In the genomic region with DNA sequence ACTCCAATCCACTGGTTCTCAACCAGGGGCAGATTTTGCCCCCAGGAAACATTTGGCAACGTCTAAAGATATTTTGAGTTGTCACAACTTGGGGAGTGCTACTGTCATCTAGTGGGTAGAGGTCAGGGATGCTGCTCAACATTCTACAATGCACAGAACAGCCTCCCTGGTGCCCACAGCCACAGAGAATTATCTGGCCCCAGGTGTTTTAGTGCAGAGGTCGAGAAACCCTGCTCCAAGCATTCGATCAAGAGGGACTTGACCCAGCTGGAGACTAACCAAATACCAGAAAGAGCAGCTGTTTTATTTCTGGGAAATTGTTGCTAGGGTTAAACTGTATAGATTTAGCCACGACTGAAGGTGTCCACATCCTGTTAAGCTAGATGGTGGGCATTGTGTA, we compare ENCODE assay signal across 12 cellular contexts. TPM values are rescaled to one million over a fixed set of nuclear protein-coding genes. Genes with fewer than 3 reads are reported as not detected.
DNase-seq lines count a peak whose midpoint lies in the region; ATAC-seq lines count a peak whose summit lies in the region.
"Had no signal": no experiment of that assay in that cellular context is flagged by ENCODE, and none has a peak within 500 bp of the region (broad histone marks: within the 10 kb centered on the region; RNA-seq: fewer than 3 reads in every experiment).

No MANE protein-coding gene starts in this region.

- peaks cover 51% of the 10 kb centered on the region for H3K36me3 Mint-ChIP-seq in activated T-cell treated with anti-CD3 and anti-CD28 coated beads, Interleukin-2, amount 50 U/mL, for 4 hours (ENCODE audit: insufficient read depth)
- H3K36me3 Mint-ChIP-seq in activated CD4-positive, alpha-beta memory T cell treated with anti-CD3 and anti-CD28 coated beads, Interleukin-2, amount 10 ng/mL, durations not matched to agents 7 days and 5 days (ENCODE audit: low read depth): peaks cover 81% of the 10 kb centered on the region
- peaks cover 80% of the 10 kb centered on the region for H3K36me3 Mint-ChIP-seq in stimulated activated naive CD8-positive, alpha-beta T cell treated with anti-CD3 and anti-CD28 coated beads, Interleukin-15, Interleukin-2, amounts not matched to agents 100 ng/mL and 50 ng/mL, for 24 hours (ENCODE audit: low read depth)

- no peak overlapping the region for H2BK5ac ChIP-seq in neuronal stem cell (ENCODE audit: low read length)

- H3K4me2 ChIP-seq in neuronal stem cell (ENCODE audit: insufficient read depth, low read length, poor library complexity, severe bottlenecking): no peak overlapping the region
- H3K4me2 ChIP-seq: GM23338 had no signal

- no peak overlapping the region for H4K91ac ChIP-seq in neuronal stem cell (ENCODE audit: low read depth, low read length, poor library complexity)

- no peak overlapping the region for H4K8ac ChIP-seq in neuronal stem cell (ENCODE audit: low read depth, low read length)

- H2AK5ac ChIP-seq in neuronal stem cell (ENCODE audit: low read depth, low read length): no peak overlapping the region

- H3K9ac ChIP-seq in neuronal stem cell (ENCODE audit: low read depth, low read length, poor library complexity): no peak overlapping the region

- H3K4me3 ChIP-seq in neuronal stem cell (ENCODE audit: low read length in 2 of 2): no peak overlapping the region
- H3K4me3 ChIP-seq: coronary artery, GM23338, right lobe of liver had no signal

- H3K27ac ChIP-seq in neuronal stem cell (replicated peaks; ENCODE audit: low read length): no peak overlapping the region
- H3K27ac ChIP-seq: coronary artery, right lobe of liver, RWPE1 had no signal

- no CpG with 5 or more reads among the region's 4 CpGs for WGBS in neuronal stem cell (ENCODE audit: extremely low coverage in 2 of 2, insufficient read length in 2 of 2, insufficient replicate concordance in 1 of 2), 2 donors

- H3K18ac ChIP-seq in neuronal stem cell (ENCODE audit: low read length): no peak overlapping the region

- no peak overlapping the region for H2AFZ ChIP-seq in neuronal stem cell (ENCODE audit: low read length)
- H2AFZ ChIP-seq: GM23338 had no signal

- H3K9me3 Mint-ChIP-seq in activated T-cell treated with anti-CD3 and anti-CD28 coated beads, Interleukin-2, amount 50 U/mL, for 4 hours: no peaks in the 10 kb centered on the region
- H3K9me3 Mint-ChIP-seq in activated CD4-positive, alpha-beta memory T cell treated with anti-CD3 and anti-CD28 coated beads, Interleukin-2, amount 10 ng/mL, durations not matched to agents 7 days and 5 days: no peaks in the 10 kb centered on the region
- no peaks in the 10 kb centered on the region for H3K9me3 Mint-ChIP-seq in stimulated activated naive CD8-positive, alpha-beta T cell treated with anti-CD3 and anti-CD28 coated beads, Interleukin-15, Interleukin-2, amounts not matched to agents 100 ng/mL and 50 ng/mL, for 24 hours
- H3K9me3 Mint-ChIP-seq: GM23338 had no signal

- no peaks in the 10 kb centered on the region for H3K79me1 ChIP-seq in neuronal stem cell (ENCODE audit: low read depth, low read length)

- H3K4me1 Mint-ChIP-seq in activated T-cell treated with anti-CD3 and anti-CD28 coated beads, Interleukin-2, amount 50 U/mL, for 4 hours (ENCODE audit: low read depth): peaks cover 99% of the 10 kb centered on the region
- H3K4me1 Mint-ChIP-seq in activated CD4-positive, alpha-beta memory T cell treated with anti-CD3 and anti-CD28 coated beads, Interleukin-2, amount 10 ng/mL, durations not matched to agents 7 days and 5 days: peaks cover 96% of the 10 kb centered on the region
- H3K4me1 Mint-ChIP-seq in stimulated activated naive CD8-positive, alpha-beta T cell treated with anti-CD3 and anti-CD28 coated beads, Interleukin-15, Interleukin-2, amounts not matched to agents 100 ng/mL and 50 ng/mL, for 24 hours (ENCODE audit: low read depth): peaks cover 100% of the 10 kb centered on the region

- peaks cover 19 to 31% of the 10 kb centered on the region in 2 donors for H3K4me1 ChIP-seq in neuronal stem cell (ENCODE audit: control insufficient read depth in 2 of 2, insufficient read depth in 1 of 2, low read depth in 1 of 2, low read length in 2 of 2)
- H3K4me1 ChIP-seq: right lobe of liver had no signal

- no peak for DNase-seq in activated T-cell treated with anti-CD3 and anti-CD28 coated beads, Interleukin-2, amount 50 U/mL, for 4 hours
- DNase-seq in activated T-cell treated with anti-CD3 and anti-CD28 coated beads, Interleukin-2, amount 50 U/mL, for 1 hour: no peak
- no peak for DNase-seq in activated CD4-positive, alpha-beta memory T cell treated with anti-CD3 and anti-CD28 coated beads, Interleukin-2, amount 10 ng/mL, durations not matched to agents 7 days and 5 days
- DNase-seq in neuronal stem cell (ENCODE audit: low spot score) (no peak), KG1 (lab: John Stamatoyannopoulos, UW) (no peak), CD1c-positive myeloid dendritic cell (ENCODE audit: extremely low spot score) (no peak)
- DNase-seq: right lobe of liver had no signal

- H3K23ac ChIP-seq in neuronal stem cell (ENCODE audit: low read depth, low read length, poor library complexity): no peak overlapping the region

- POLR2A ChIA-PET in activated CD4-positive, alpha-beta memory T cell treated with anti-CD3 and anti-CD28 coated beads, Interleukin-2, amount 10 ng/mL, durations not matched to agents 7 days and 5 days (lab: Charles Lee): interaction anchor here (0.6 to 6.4 kb wide), 16 partner anchors 9 to 524 kb away, joined by 3 to 149 read pairs (median 4); partner anchors contain the start of gene CD247

- H3K14ac ChIP-seq in neuronal stem cell (ENCODE audit: low read length): no peak overlapping the region

- peaks cover 0 to 1% of the 10 kb centered on the region in 2 donors for H3K9me3 ChIP-seq in neuronal stem cell (replicated peaks in 1 of 2; ENCODE audit: control insufficient read depth in 2 of 2, insufficient read depth in 1 of 2, low read depth in 1 of 2, low read length in 2 of 2)
- H3K9me3 ChIP-seq: right lobe of liver had no signal

- H3K36me3 ChIP-seq in neuronal stem cell (replicated peaks in 1 of 2; ENCODE audit: control insufficient read depth in 2 of 2, insufficient read depth in 2 of 2, low read length in 2 of 2): no peaks in the 10 kb centered on the region
- H3K36me3 ChIP-seq: right lobe of liver had no signal

- H2BK15ac ChIP-seq in neuronal stem cell (ENCODE audit: low read length): no peak overlapping the region

- ATAC-seq in activated T-cell treated with anti-CD3 and anti-CD28 coated beads, Interleukin-2, amount 50 U/mL, for 4 hours: peak in 1 of 2 donors; percentile 0
- peak; percentile 5 for ATAC-seq in HG03045 (IDR thresholded peaks at IDR 0.05; ENCODE audit: unreplicated experiment)
- ATAC-seq: GM23338, right lobe of liver had no signal

- CTCF ChIA-PET in activated CD4-positive, alpha-beta memory T cell treated with anti-CD3 and anti-CD28 coated beads, Interleukin-2, amount 10 ng/mL, durations not matched to agents 7 days and 5 days (lab: Charles Lee): interaction anchor here (1.1 to 2.9 kb wide), 8 partner anchors 9 to 56 kb away, joined by 3 to 36 read pairs (median 8); partner anchors contain the start of gene CD247

- no peaks in the 10 kb centered on the region for H3K27me3 Mint-ChIP-seq in activated T-cell treated with anti-CD3 and anti-CD28 coated beads, Interleukin-2, amount 50 U/mL, for 4 hours (ENCODE audit: low read depth)
- H3K27me3 Mint-ChIP-seq in activated CD4-positive, alpha-beta memory T cell treated with anti-CD3 and anti-CD28 coated beads, Interleukin-2, amount 10 ng/mL, durations not matched to agents 7 days and 5 days: no peaks in the 10 kb centered on the region
- H3K27me3 Mint-ChIP-seq in stimulated activated naive CD8-positive, alpha-beta T cell treated with anti-CD3 and anti-CD28 coated beads, Interleukin-15, Interleukin-2, amounts not matched to agents 100 ng/mL and 50 ng/mL, for 24 hours: no peaks in the 10 kb centered on the region

- H2BK120ac ChIP-seq in neuronal stem cell (ENCODE audit: low read depth, low read length): no peak overlapping the region

- H2BK12ac ChIP-seq in neuronal stem cell (ENCODE audit: low read length): no peak overlapping the region

- peak overlapping the region; percentile 72 for H3K4me3 Mint-ChIP-seq in activated T-cell treated with anti-CD3 and anti-CD28 coated beads, Interleukin-2, amount 50 U/mL, for 4 hours
- peak overlapping the region; percentile 5 for H3K4me3 Mint-ChIP-seq in activated CD4-positive, alpha-beta memory T cell treated with anti-CD3 and anti-CD28 coated beads, Interleukin-2, amount 10 ng/mL, durations not matched to agents 7 days and 5 days
- peak overlapping the region; percentile 38 for H3K4me3 Mint-ChIP-seq in stimulated activated naive CD8-positive, alpha-beta T cell treated with anti-CD3 and anti-CD28 coated beads, Interleukin-15, Interleukin-2, amounts not matched to agents 100 ng/mL and 50 ng/mL, for 24 hours
- H3K4me3 Mint-ChIP-seq: GM23338 had no signal

- H3K27me3 ChIP-seq in neuronal stem cell (ENCODE audit: control insufficient read depth in 3 of 3, insufficient read depth in 3 of 3, low read depth in 1 of 3, low read length in 3 of 3): no peaks in the 10 kb centered on the region
- H3K27me3 ChIP-seq: right lobe of liver had no signal

- no peak overlapping the region for H3K4ac ChIP-seq in neuronal stem cell (ENCODE audit: low read length)

- H3K27ac Mint-ChIP-seq in activated CD4-positive, alpha-beta memory T cell treated with anti-CD3 and anti-CD28 coated beads, Interleukin-2, amount 10 ng/mL, durations not matched to agents 7 days and 5 days: peak overlapping the region; percentile 86
- peak overlapping the region; percentile 97 for H3K27ac Mint-ChIP-seq in stimulated activated naive CD8-positive, alpha-beta T cell treated with anti-CD3 and anti-CD28 coated beads, Interleukin-15, Interleukin-2, amounts not matched to agents 100 ng/mL and 50 ng/mL, for 24 hours
- H3K27ac Mint-ChIP-seq: GM23338 had no signal

RNA-seq across cellular contexts. Expression of gene CD247, which starts 19.2 kb away (rescaled TPM):
- total RNA-seq in activated T-cell treated with anti-CD3 and anti-CD28 coated beads, Interleukin-2, amount 50 U/mL, for 4 hours: 10 to 100 TPM; 63.7 to 93.5 (median 73.2) TPM
- total RNA-seq in activated CD4-positive, alpha-beta memory T cell treated with anti-CD3 and anti-CD28 coated beads, Interleukin-2, amount 10 ng/mL, durations not matched to agents 7 days and 5 days: 100 to 1,000 TPM; 239 to 242 TPM
- 1.5 TPM for polyA plus RNA-seq in neuronal stem cell (2013, experiment 1 of 2)
- polyA plus RNA-seq in neuronal stem cell (2013, experiment 2 of 2): 1.5 TPM

RNA-seq across cellular contexts. Expression of gene CREG1, which starts 54.5 kb away (rescaled TPM):
- total RNA-seq in activated T-cell treated with anti-CD3 and anti-CD28 coated beads, Interleukin-2, amount 50 U/mL, for 4 hours: 10 to 100 TPM; 12.5 to 14.5 (median 14.3) TPM
- total RNA-seq in activated CD4-positive, alpha-beta memory T cell treated with anti-CD3 and anti-CD28 coated beads, Interleukin-2, amount 10 ng/mL, durations not matched to agents 7 days and 5 days: 10 to 100 TPM; 19.5 TPM
- 32.6 TPM for polyA plus RNA-seq in neuronal stem cell (2013, experiment 1 of 2)
- polyA plus RNA-seq in neuronal stem cell (2013, experiment 2 of 2): 33.4 TPM

Comparison
In these comparisons a context has a peak if more than half of its experiments do, and no peak if none do; other contexts are left out.
1. H3K4me3 Mint-ChIP-seq: peak in every context shown above with its lines; median percentile 72 in activated T-cell treated with anti-CD3 and anti-CD28 coated beads, Interleukin-2, amount 50 U/mL, for 4 hours; 38 in stimulated activated naive CD8-positive, alpha-beta T cell treated with anti-CD3 and anti-CD28 coated beads, Interleukin-15, Interleukin-2, amounts not matched to agents 100 ng/mL and 50 ng/mL, for 24 hours; 5 in activated CD4-positive, alpha-beta memory T cell treated with anti-CD3 and anti-CD28 coated beads, Interleukin-2, amount 10 ng/mL, durations not matched to agents 7 days and 5 days.